Comparison of ENCODE assay signal across 18 cellular contexts in the genomic region with DNA sequence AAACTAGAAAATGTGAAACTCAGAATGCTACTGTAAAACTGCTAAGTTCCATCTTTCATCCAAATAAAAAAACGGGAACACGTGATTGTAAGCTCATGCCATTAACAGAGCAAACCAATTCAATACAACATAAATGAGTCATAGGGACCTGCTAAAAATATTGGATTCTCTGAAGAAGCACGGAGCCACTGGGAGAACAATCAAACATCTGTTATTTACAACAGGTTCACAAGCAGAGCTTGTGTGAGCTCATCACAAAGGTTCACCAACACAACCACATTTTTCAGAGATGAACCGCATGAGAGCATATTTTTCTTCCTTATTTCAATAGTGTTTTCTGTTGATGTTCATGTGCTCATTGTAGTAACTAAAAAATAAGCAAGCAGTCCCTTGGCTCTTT.
A peak's percentile ranks its signal among the peaks of the same experiment; 100 is the strongest.
DNase-seq lines count a peak whose midpoint lies in the region; ATAC-seq and FAIRE-seq lines count a peak whose summit lies in the region.
"Had no signal": no experiment of that assay in that cellular context is flagged by ENCODE, and none has a peak within 500 bp of the region (broad histone marks: within the 10 kb centered on the region; RNA-seq: fewer than 3 reads in every experiment).

No MANE protein-coding gene starts in this region.

- intact Hi-C loops in right cardiac atrium (cut with DNase I): no loop called here

- ATAC-seq in right cardiac atrium: no peak
- ATAC-seq: activated T-cell treated with anti-CD3 and anti-CD28 coated beads, Interleukin-2, amount 50 U/mL, for 72 hours; K562 had no signal

- H3K4me3 ChIP-seq in right cardiac atrium (ENCODE audit: low read length): no peak overlapping the region
- H3K4me3 ChIP-seq: K562, pancreas, SJCRH30 had no signal

- DNase-seq in NCI-H345 (lab: John Stamatoyannopoulos, UW) (peak; percentile 30), NCI-H345 treated with DMSO at 0.1 percent for 48 hours (lab: John Stamatoyannopoulos, UW; ENCODE audit: unreplicated experiment) (no peak), NCI-H2227 treated with DMSO at 0.1 percent for 48 hours (lab: John Stamatoyannopoulos, UW) (peak; percentile 45), superior temporal gyrus (ENCODE audit: extremely low spot score) (peak; percentile 64), NCI-H1048 (lab: John Stamatoyannopoulos, UW) (no peak), right cardiac atrium (no peak)
- no peak for DNase-seq in activated T-cell treated with anti-CD3 and anti-CD28 coated beads, Interleukin-2, amount 50 U/mL, for 1 hour
- DNase-seq: 8988T; activated CD4-positive, alpha-beta T cell treated with anti-CD3 and anti-CD28 coated beads, Interleukin-2, amount 50 U/mL, for 48 hours; activated T-cell treated with anti-CD3 and anti-CD28 coated beads, Interleukin-2, amount 50 U/mL, for 72 hours; CD8-positive, alpha-beta memory T cell; erythroblast; GF-D8; pancreas had no signal

- 66% methylated on average over 4 of the region's 4 CpGs for WGBS in right cardiac atrium

- H3K27me3 ChIP-seq in right cardiac atrium (ENCODE audit: control insufficient read depth, insufficient read depth): no peaks in the 10 kb centered on the region
- H3K27me3 ChIP-seq: pancreas, SJCRH30 had no signal

- H3K27ac ChIP-seq in right cardiac atrium (ENCODE audit: low read length): no peak overlapping the region
- H3K27ac ChIP-seq: pancreas, SJCRH30 had no signal

- H3K9me3 ChIP-seq in right cardiac atrium (ENCODE audit: control insufficient read depth, low read length): no peaks in the 10 kb centered on the region
- H3K9me3 ChIP-seq: pancreas, SJCRH30 had no signal

- H3K4me1 ChIP-seq in right cardiac atrium (ENCODE audit: control insufficient read depth, insufficient read depth, low read length): no peaks in the 10 kb centered on the region
- H3K4me1 ChIP-seq: pancreas, SJCRH30 had no signal

- peak; percentile 83 for FAIRE-seq in endometrium (lab: Jason Lieb, UNC)
- FAIRE-seq: colon, K562, pancreas had no signal

Comparison
In these comparisons a context has a peak if more than half of its experiments do, and no peak if none do; other contexts are left out.
1. DNase-seq: peak in NCI-H345 (single experiment), NCI-H2227 treated with DMSO at 0.1 percent for 48 hours (single experiment) and superior temporal gyrus (single experiment); none in NCI-H345 treated with DMSO at 0.1 percent for 48 hours (single experiment), NCI-H1048 (single experiment), right cardiac atrium (0 of 3) and activated T-cell treated with anti-CD3 and anti-CD28 coated beads, Interleukin-2, amount 50 U/mL, for 1 hour (single experiment).